In genomic region chr17:39213852-39214251, GRCh38 we compare ENCODE assay signal across 13 cellular contexts. TPM values are rescaled to one million over a fixed set of nuclear protein-coding genes. Genes with fewer than 3 reads are reported as not detected.
DNase-seq lines count a peak whose midpoint lies in the region; ATAC-seq and TF ChIP-seq lines count a peak whose summit lies in the region.
"Had no signal": no experiment of that assay in that cellular context is flagged by ENCODE, and none has a peak within 500 bp of the region (broad histone marks: within the 10 kb centered on the region; RNA-seq: fewer than 3 reads in every experiment).

No MANE protein-coding gene starts in this region.

- intact Hi-C loops in stomach (cut with DNase I; ENCODE audit: low total_unique reads): no loop called here

- peak; percentile 61 for DNase-seq in H7
- peak; percentile 53 for DNase-seq in RWPE1 (ENCODE audit: low spot score)
- DNase-seq in stomach: peak; percentile 33
- DNase-seq in NCI-H510A treated with DMSO at 0.1 percent for 48 hours (lab: John Stamatoyannopoulos, UW): no peak
- no peak for DNase-seq in stimulated activated naive CD4-positive, alpha-beta T cell (lab: John Stamatoyannopoulos, UW)
- DNase-seq: activated naive CD4-positive, alpha-beta T cell treated with anti-CD3 and anti-CD28 coated beads for 36 hours; naive thymus-derived CD4-positive, alpha-beta T cell; NCI-H187 treated with DMSO at 0.1 percent for 48 hours; NCI-H82 had no signal

- WGBS in stomach, 5 donors: 63 to 100% (median 72%) methylated on average over 2 to 9 of the region's 9 CpGs

- no peaks in the 10 kb centered on the region for H3K9me3 ChIP-seq in stomach
- H3K9me3 ChIP-seq: upper lobe of left lung had no signal

- H3K27ac ChIP-seq in RWPE1 (peak overlapping the region; percentile 78), stomach (no peak overlapping the region)
- H3K27ac ChIP-seq: SK-N-MC had no signal

- no peak for TF ChIP-seq EP300 in stomach (IDR thresholded peaks at IDR 0.05)

- ATAC-seq in esophagus mucosa (peak; percentile 65), GM18873 (IDR thresholded peaks at IDR 0.05; ENCODE audit: low FRiP score, unreplicated experiment) (no peak)
- ATAC-seq: naive thymus-derived CD4-positive, alpha-beta T cell had no signal

- no peak for TF ChIP-seq POLR2A in stomach (IDR thresholded peaks at IDR 0.05)

- TF ChIP-seq CTCF in RWPE1 (conservative IDR thresholded peaks at IDR 0.05; ENCODE audit: low read depth) (no peak), stomach (IDR thresholded peaks at IDR 0.05) (no peak)

- POLR2A ChIA-PET in RWPE1 (lab: Yijun Ruan, JAX; ENCODE audit: low non-redundant PET): no interaction called here

- H3K36me3 ChIP-seq in H7 (replicated peaks; ENCODE audit: control insufficient read depth, insufficient read depth, low read length) (no peaks in the 10 kb centered on the region), stomach (no peaks in the 10 kb centered on the region)
- H3K36me3 ChIP-seq: upper lobe of left lung had no signal

- peaks cover 13 to 22% (median 20%) of the 10 kb centered on the region in 4 donors for H3K4me1 ChIP-seq in stomach

- H3K27me3 ChIP-seq in H7 (ENCODE audit: control insufficient read depth, insufficient read depth, low read length): peaks cover 38% of the 10 kb centered on the region
- H3K27me3 ChIP-seq in stomach: peaks cover 0 to 62% (median 18%) of the 10 kb centered on the region in 3 donors

- CTCF ChIA-PET in RWPE1 (lab: Yijun Ruan, JAX): interaction anchor here (0.6 to 1.9 kb wide), 2 partner anchors 20 to 31 kb away, joined by 3 to 6 read pairs; no protein-coding TSS in a partner anchor

- H3K4me3 ChIP-seq in H7 (ENCODE audit: insufficient read depth, low read depth, low read length) (no peak overlapping the region), stomach (no peak overlapping the region)
- H3K4me3 ChIP-seq: SK-N-MC, upper lobe of left lung had no signal

RNA-seq across cellular contexts. Expression of gene STAC2, which starts 11.9 kb away (rescaled TPM):
- 0.15 and 0.59 TPM in 2 replicates for total RNA-seq in H7 (2014; rRNA removed; shearing (Covaris generic))
- total RNA-seq in esophagus mucosa (0.60 TPM), stomach (under 1 TPM in 1 of 5 donors, not detected in 4; under 0.01 TPM)
- under 1 TPM in 2 of 3 donors, not detected in 1; 0.15 to 0.20 TPM for polyA plus RNA-seq in stomach
- total RNA-seq: activated naive CD4-positive, alpha-beta T cell treated with anti-CD3 and anti-CD28 coated beads for 36 hours; naive thymus-derived CD4-positive, alpha-beta T cell had no signal
- polyA plus RNA-seq: naive thymus-derived CD4-positive, alpha-beta T cell had no signal

RNA-seq across cellular contexts. Expression of gene RPL19, which starts 13.8 kb away (rescaled TPM):
- total RNA-seq in H7 (2014; rRNA removed; shearing (Covaris generic)): 2,113 and 2,304 TPM in 2 replicates
- 1,581 TPM for total RNA-seq in esophagus mucosa
- 1,000 to 10,000 TPM; 1,114 to 2,498 (median 1,672) TPM for total RNA-seq in stomach
- 1,000 to 10,000 TPM; 3,254 to 4,546 (median 3,773) TPM for polyA plus RNA-seq in stomach

RNA-seq across cellular contexts. Expression of gene CACNB1, which starts 16.4 kb away (rescaled TPM):
- 3.8 and 9.1 TPM in 2 replicates for total RNA-seq in H7 (2014; rRNA removed; shearing (Covaris generic))
- total RNA-seq in esophagus mucosa (2.0 TPM), stomach (10 to 100 TPM in 2 of 5 donors, 1 to 10 TPM in 3; 4.2 to 57.2 (median 8.9) TPM)
- 1 to 10 TPM; 2.4 to 2.7 (median 2.7) TPM for polyA plus RNA-seq in stomach

RNA-seq across cellular contexts. Expression of gene ARL5C, which starts 47.9 kb away (rescaled TPM):
- total RNA-seq in H7 (2014; rRNA removed; shearing (Covaris generic)): not detected in 2 replicates
- total RNA-seq in esophagus mucosa (not detected), stomach (not detected)
- polyA plus RNA-seq in stomach: not detected
- total RNA-seq: activated naive CD4-positive, alpha-beta T cell treated with anti-CD3 and anti-CD28 coated beads for 36 hours had no signal

Comparison
In these comparisons a context has a peak if more than half of its experiments do, and no peak if none do; other contexts are left out.
1. DNase-seq: peak in H7 (single experiment), RWPE1 (single experiment) and stomach (single experiment); none in NCI-H510A treated with DMSO at 0.1 percent for 48 hours (single experiment) and stimulated activated naive CD4-positive, alpha-beta T cell (0 of 6).